In genomic region chr20:53595018-53595378, GRCh38 we compare ENCODE assay signal across 8 cellular contexts. TPM values are rescaled to one million over a fixed set of nuclear protein-coding genes. Genes with fewer than 3 reads are reported as not detected.
DNase-seq lines count a peak whose midpoint lies in the region; ATAC-seq and TF ChIP-seq lines count a peak whose summit lies in the region.

No MANE protein-coding gene starts in this region.

- DNase-seq in SJCRH30 (no peak), fibroblast of peridontal ligament (ENCODE audit: extremely low read depth) (peak; percentile 39), retinal pigment epithelial cell (ENCODE audit: low read depth) (no peak), NOMO-1 treated with DMSO at 0.1 percent for 48 hours (lab: John Stamatoyannopoulos, UW; ENCODE audit: unreplicated experiment) (no peak), KG1 (lab: John Stamatoyannopoulos, UW) (no peak), SW 1271 (lab: John Stamatoyannopoulos, UW) (no peak)

- no peaks in the 10 kb centered on the region for H3K9me3 ChIP-seq in SJCRH30 (replicated peaks)

- peaks cover 3% of the 10 kb centered on the region for H3K4me1 ChIP-seq in SJCRH30

- peak overlapping the region; percentile 79 for H3K27ac ChIP-seq in SJCRH30

- no peaks in the 10 kb centered on the region for H3K27me3 ChIP-seq in SJCRH30

- no peak for ATAC-seq in HG02970 (IDR thresholded peaks at IDR 0.05; ENCODE audit: low FRiP score, unreplicated experiment)

- TF ChIP-seq CTCF in retinal pigment epithelial cell (conservative IDR thresholded peaks at IDR 0.05; ENCODE audit: low read depth, low read length): no peak

- peaks cover 2% of the 10 kb centered on the region; the same call in 1 of the 2 replicates for H3K36me3 ChIP-seq in SJCRH30

- H3K4me3 ChIP-seq in GM08714 (ENCODE audit: low read length) (peak overlapping the region; percentile 89; the same call in 1 of the 2 replicates), SJCRH30 (peak overlapping the region; percentile 97), retinal pigment epithelial cell (ENCODE audit: low read length) (peak overlapping the region; percentile 60)

RNA-seq across cellular contexts. Expression of gene ZNF217, which starts 1.4 kb away (rescaled TPM):
- 37.6 and 42.8 TPM in 2 replicates for total RNA-seq in SJCRH30 (2014; rRNA removed; shearing (Covaris generic))
